9 cellular contexts compared by ENCODE assay signal in the genomic region with DNA sequence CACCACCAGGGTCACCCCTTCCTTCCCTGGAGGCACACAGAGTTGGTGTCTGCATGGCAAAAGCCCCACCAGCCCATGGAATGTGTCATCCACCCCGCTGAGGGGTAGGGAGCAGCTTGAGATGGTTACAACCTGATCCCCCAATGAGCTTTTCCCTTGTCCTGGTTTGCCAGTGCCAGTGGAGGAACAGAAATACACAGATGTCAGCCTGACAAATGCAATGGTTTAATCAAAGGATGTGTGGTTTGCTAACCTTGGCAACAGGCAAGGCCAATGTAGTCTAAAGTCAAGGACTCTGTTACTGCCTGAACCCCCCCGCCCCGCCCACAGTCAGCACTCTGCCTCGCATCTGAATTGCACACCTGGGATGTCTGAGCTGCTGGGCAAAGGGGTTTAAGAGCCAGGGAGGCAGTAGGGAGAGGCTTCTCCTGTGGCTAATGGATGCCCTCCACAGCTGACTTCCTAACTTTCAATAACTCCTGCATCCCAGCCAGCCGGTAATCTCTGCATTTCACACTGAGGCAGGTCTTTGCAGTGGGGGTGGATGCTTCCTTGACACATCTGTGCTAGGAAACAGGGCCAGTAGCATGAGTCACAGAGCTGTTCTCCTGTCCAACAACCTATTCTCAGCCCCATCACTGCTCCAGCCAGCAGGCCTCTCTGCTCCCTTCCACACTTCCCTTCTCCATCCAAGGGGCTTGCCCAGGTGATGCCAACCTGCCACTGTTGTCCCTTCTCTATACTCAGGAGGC.
DNase-seq lines count a peak whose midpoint lies in the region; ATAC-seq and TF ChIP-seq lines count a peak whose summit lies in the region.
"Had no signal": no experiment of that assay in that cellular context is flagged by ENCODE, and none has a peak within 500 bp of the region (broad histone marks: within the 10 kb centered on the region; RNA-seq: fewer than 3 reads in every experiment).

No MANE protein-coding gene starts in this region.

- no peaks in the 10 kb centered on the region for H3K9me3 ChIP-seq in A673 (ENCODE audit: low read depth, low read length, poor library complexity, severe bottlenecking)
- H3K9me3 ChIP-seq in CD4-positive, alpha-beta memory T cell (ENCODE audit: control insufficient read depth in 1 of 2, low read length in 2 of 2): no peaks in the 10 kb centered on the region
- H3K9me3 ChIP-seq: spleen had no signal

- H3K4me3 ChIP-seq in A673 (ENCODE audit: low read depth, low read length, poor library complexity, severe bottlenecking): no peak overlapping the region
- no peak overlapping the region for H3K4me3 ChIP-seq in CD4-positive, alpha-beta memory T cell (ENCODE audit: low read length in 2 of 2)
- H3K4me3 ChIP-seq: spleen had no signal

- POLR2A ChIA-PET in activated CD4-positive, alpha-beta T cell treated with anti-CD3 and anti-CD28 coated beads, Interleukin-2, amount 10 ng/mL, durations not matched to agents 7 days and 5 days (lab: Charles Lee): no interaction called here
- POLR2A ChIA-PET in A673 (lab: Charles Lee; ENCODE audit: low non-redundant PET): no interaction called here
- POLR2A ChIA-PET in CD4-positive, alpha-beta memory T cell (lab: Charles Lee; ENCODE audit: partially characterized antibody): interaction anchor here (1.1 kb wide), 1 partner anchor 137 kb away, joined by 3 read pairs; the partner anchor contains the start of gene AMMECR1

- peaks cover 3% of the 10 kb centered on the region for H3K4me1 Mint-ChIP-seq in activated CD4-positive, alpha-beta T cell treated with anti-CD3 and anti-CD28 coated beads, Interleukin-2, amount 10 ng/mL, durations not matched to agents 7 days and 5 days
- peaks cover 8 to 20% (median 14%) of the 10 kb centered on the region in 4 donors for H3K4me1 Mint-ChIP-seq in CD4-positive, alpha-beta memory T cell

- H3K9me3 Mint-ChIP-seq in activated CD4-positive, alpha-beta T cell treated with anti-CD3 and anti-CD28 coated beads, Interleukin-2, amount 10 ng/mL, durations not matched to agents 7 days and 5 days: peaks cover 2% of the 10 kb centered on the region
- peaks cover 0 to 3% (median 0%) of the 10 kb centered on the region in 8 donors for H3K9me3 Mint-ChIP-seq in CD4-positive, alpha-beta memory T cell

- H3K36me3 Mint-ChIP-seq in activated CD4-positive, alpha-beta T cell treated with anti-CD3 and anti-CD28 coated beads, Interleukin-2, amount 10 ng/mL, durations not matched to agents 7 days and 5 days (ENCODE audit: low read depth): peaks cover 7% of the 10 kb centered on the region
- H3K36me3 Mint-ChIP-seq in CD4-positive, alpha-beta memory T cell: peaks cover 4 to 15% of the 10 kb centered on the region in 2 donors

- no TSS peak for BruUV-seq in A673 (replicated peaks; lab: Mats Ljungman, UMichigan)

- H3K4me1 ChIP-seq in A673 (ENCODE audit: insufficient read depth, low read length, poor library complexity, severe bottlenecking): peaks cover 12% of the 10 kb centered on the region
- H3K4me1 ChIP-seq in CD4-positive, alpha-beta memory T cell (ENCODE audit: insufficient read depth, low read length): peaks cover 7% of the 10 kb centered on the region

- intact Hi-C loops in A673 (cut with micrococcal nuclease; ENCODE audit: unreplicated experiment): no loop called here
- intact Hi-C loops in CD4-positive, alpha-beta memory T cell (cut with micrococcal nuclease): no loop called here

- H3K36me3 ChIP-seq in A673 (ENCODE audit: insufficient read depth, low read length, poor library complexity, severe bottlenecking): no peaks in the 10 kb centered on the region
- H3K36me3 ChIP-seq in CD4-positive, alpha-beta memory T cell (ENCODE audit: insufficient read depth, low read length): no peaks in the 10 kb centered on the region

- peak; percentile 28 for DNase-seq in fibroblast of gingiva (ENCODE audit: low read depth)
- peak; percentile 18 for DNase-seq in superior temporal gyrus (ENCODE audit: extremely low spot score)
- no peak for DNase-seq in activated CD4-positive, alpha-beta T cell treated with anti-CD3 and anti-CD28 coated beads, Interleukin-2, amount 10 ng/mL, durations not matched to agents 7 days and 5 days
- DNase-seq in A673 (ENCODE audit: low spot score): no peak
- DNase-seq in D341Med (ENCODE audit: low spot score): no peak
- DNase-seq in CD4-positive, alpha-beta memory T cell: no peak
- DNase-seq: spleen had no signal

- ATAC-seq in GM19463 (IDR thresholded peaks at IDR 0.05; ENCODE audit: unreplicated experiment): peak; percentile 27
- ATAC-seq in HG03558 (IDR thresholded peaks at IDR 0.05; ENCODE audit: extremely low read depth, unreplicated experiment): peak; percentile 10

- H3K4me3 Mint-ChIP-seq in activated CD4-positive, alpha-beta T cell treated with anti-CD3 and anti-CD28 coated beads, Interleukin-2, amount 10 ng/mL, durations not matched to agents 7 days and 5 days: no peak overlapping the region
- no peak overlapping the region for H3K4me3 Mint-ChIP-seq in CD4-positive, alpha-beta memory T cell

- no peaks in the 10 kb centered on the region for H3K27me3 Mint-ChIP-seq in activated CD4-positive, alpha-beta T cell treated with anti-CD3 and anti-CD28 coated beads, Interleukin-2, amount 10 ng/mL, durations not matched to agents 7 days and 5 days
- no peaks in the 10 kb centered on the region for H3K27me3 Mint-ChIP-seq in CD4-positive, alpha-beta memory T cell

- no peak overlapping the region for H3K27ac ChIP-seq in A673 (ENCODE audit: low read depth, low read length, poor library complexity, severe bottlenecking)
- H3K27ac ChIP-seq in CD4-positive, alpha-beta memory T cell (ENCODE audit: low read depth, low read length): no peak overlapping the region

- H3K27me3 ChIP-seq in A673 (replicated peaks; ENCODE audit: insufficient read depth, low read depth, low read length, poor library complexity): no peaks in the 10 kb centered on the region
- H3K27me3 ChIP-seq in CD4-positive, alpha-beta memory T cell (ENCODE audit: insufficient read depth, low read length): no peaks in the 10 kb centered on the region

- no peak overlapping the region for H3K27ac Mint-ChIP-seq in activated CD4-positive, alpha-beta T cell treated with anti-CD3 and anti-CD28 coated beads, Interleukin-2, amount 10 ng/mL, durations not matched to agents 7 days and 5 days
- peak overlapping the region in 3 of 7 donors; percentile 4 to 32 (median 25) for H3K27ac Mint-ChIP-seq in CD4-positive, alpha-beta memory T cell

- no peak for TF ChIP-seq CTCF in A673 (conservative IDR thresholded peaks at IDR 0.05; ENCODE audit: low read depth, low read length)

- CTCF ChIA-PET in activated CD4-positive, alpha-beta T cell treated with anti-CD3 and anti-CD28 coated beads, Interleukin-2, amount 10 ng/mL, durations not matched to agents 7 days and 5 days (lab: Charles Lee): interaction anchor here (1.4 to 1.8 kb wide), 2 partner anchors 9 to 10 kb away, joined by 4 read pairs; no protein-coding TSS in a partner anchor
- CTCF ChIA-PET in A673 (lab: Charles Lee): no interaction called here
- CTCF ChIA-PET in CD4-positive, alpha-beta memory T cell (lab: Charles Lee; ENCODE audit: partially characterized antibody): interaction anchor here (1.2 to 3.6 kb wide), 3 partner anchors 10 to 228 kb away, joined by 4 to 20 read pairs (median 5); no protein-coding TSS in a partner anchor

Comparison
In these comparisons a context has a peak if more than half of its experiments do, and no peak if none do; other contexts are left out.
1. DNase-seq: peak in fibroblast of gingiva (single experiment) and superior temporal gyrus (single experiment); none in activated CD4-positive, alpha-beta T cell treated with anti-CD3 and anti-CD28 coated beads, Interleukin-2, amount 10 ng/mL, durations not matched to agents 7 days and 5 days (single experiment), A673 (single experiment), D341Med (single experiment) and CD4-positive, alpha-beta memory T cell (0 of 5).